ENCODE assay signal across 8 cellular contexts in the genomic region with DNA sequence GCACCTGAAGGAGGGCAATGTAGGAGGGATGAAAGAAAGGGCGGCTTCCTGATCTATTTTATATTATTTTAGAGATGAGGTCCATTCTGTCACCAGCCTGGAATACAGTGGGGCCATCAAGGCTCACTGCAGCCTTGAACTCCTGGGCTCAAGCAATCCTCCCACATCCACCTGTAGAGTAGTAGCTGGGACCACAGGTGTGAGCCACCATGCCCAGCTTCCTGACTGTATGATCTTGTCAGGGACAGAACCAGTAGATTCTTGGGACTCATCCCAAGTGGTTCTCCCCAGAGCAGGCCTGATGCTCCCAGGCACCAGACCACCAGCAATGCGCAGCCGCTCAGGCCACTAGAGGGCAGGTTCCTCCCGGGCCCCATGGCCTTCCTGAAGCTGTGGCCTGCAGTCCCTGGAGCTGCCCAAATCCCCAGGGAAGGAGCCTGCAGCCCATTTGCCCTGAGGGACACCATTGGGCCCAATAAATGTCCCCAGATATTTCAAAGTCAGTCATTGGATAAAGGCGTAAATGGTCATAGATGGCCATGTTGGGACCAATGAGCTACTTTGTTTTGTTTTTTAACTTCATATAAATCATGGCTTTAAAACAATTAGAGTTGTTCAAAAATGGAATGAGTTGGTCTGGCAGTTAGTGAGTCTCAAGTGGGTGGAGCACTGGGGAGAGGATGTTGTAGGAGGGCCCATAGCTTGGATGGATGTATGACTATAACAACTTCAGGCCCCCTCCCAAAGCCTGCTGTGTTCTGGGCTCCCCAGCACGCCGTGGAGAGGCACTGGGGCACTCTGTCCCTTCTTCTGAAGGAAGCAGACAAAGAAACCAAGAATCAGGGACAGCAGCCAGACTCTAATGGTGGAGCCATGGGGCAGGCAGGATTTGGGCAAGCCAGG. TPM values are rescaled to one million over a fixed set of nuclear protein-coding genes. Genes with fewer than 3 reads are reported as not detected.
A peak's percentile ranks its signal among the peaks of the same experiment; 100 is the strongest.
DNase-seq lines count a peak whose midpoint lies in the region; ATAC-seq, FAIRE-seq and TF ChIP-seq lines count a peak whose summit lies in the region.

No MANE protein-coding gene starts in this region.

- H3K36me3 Mint-ChIP-seq in CD8-positive, alpha-beta T cell = no peaks in the 10 kb centered on the region
- no peaks in the 10 kb centered on the region for H3K36me3 Mint-ChIP-seq in astrocyte (ENCODE audit: low read depth, unreplicated experiment)

- CTCF ChIA-PET in CD8-positive, alpha-beta T cell (lab: Charles Lee) = interaction anchor here (0.7 to 2.0 kb wide), 12 partner anchors 10 to 614 kb away, joined by 3 to 10 read pairs (median 4); no protein-coding TSS in a partner anchor

- no peaks in the 10 kb centered on the region for H3K27me3 Mint-ChIP-seq in CD8-positive, alpha-beta T cell (ENCODE audit: low read depth)
- H3K27me3 Mint-ChIP-seq in astrocyte (ENCODE audit: low read depth, unreplicated experiment) = peaks cover 22% of the 10 kb centered on the region

- no peaks in the 10 kb centered on the region for H3K36me3 ChIP-seq in CD8-positive, alpha-beta T cell (ENCODE audit: insufficient read depth, low read length)
- H3K36me3 ChIP-seq in HAP-1 (replicated peaks) = no peaks in the 10 kb centered on the region
- H3K36me3 ChIP-seq in OCI-LY3 (replicated peaks; ENCODE audit: low read depth, low read length) = no peaks in the 10 kb centered on the region
- H3K36me3 ChIP-seq in astrocyte (ENCODE audit: insufficient read depth, low read length) = no peaks in the 10 kb centered on the region

- no peak overlapping the region for H3K27ac Mint-ChIP-seq in CD8-positive, alpha-beta T cell
- H3K27ac Mint-ChIP-seq in astrocyte (ENCODE audit: unreplicated experiment) = no peak overlapping the region

- H3K9me3 ChIP-seq in CD8-positive, alpha-beta T cell (ENCODE audit: low read length) = no peaks in the 10 kb centered on the region
- H3K9me3 ChIP-seq in HAP-1 (no peaks in the 10 kb centered on the region), OCI-LY3 (ENCODE audit: insufficient read depth, low read length) (no peaks in the 10 kb centered on the region), astrocyte (ENCODE audit: insufficient read depth, low read depth, low read length) (no peaks in the 10 kb centered on the region)

- H3K4me2 ChIP-seq in OCI-LY3 (ENCODE audit: low read length) (no peak overlapping the region), astrocyte (ENCODE audit: low read length) (no peak overlapping the region)

- H3K4me1 ChIP-seq in CD8-positive, alpha-beta T cell (ENCODE audit: insufficient read depth, low read length) = no peaks in the 10 kb centered on the region
- peaks cover 3% of the 10 kb centered on the region; the same call in 1 of the 2 replicates for H3K4me1 ChIP-seq in HAP-1
- no peaks in the 10 kb centered on the region for H3K4me1 ChIP-seq in OCI-LY3 (ENCODE audit: low read length)
- H3K4me1 ChIP-seq in astrocyte (ENCODE audit: insufficient read depth, low read length) = peaks cover 10% of the 10 kb centered on the region

- in situ Hi-C loops in HAP-1 (cut with MboI; ENCODE audit: low sequenced_read_pairs) = no loop called here

- peak; percentile 18 for TF ChIP-seq CTCF in CD8-positive, alpha-beta T cell (IDR thresholded peaks at IDR 0.05)
- peak; percentile 65 for TF ChIP-seq CTCF in OCI-LY3 (IDR thresholded peaks at IDR 0.05; ENCODE audit: low read depth, low read length)
- peak; percentile 61 for TF ChIP-seq CTCF in astrocyte (IDR thresholded peaks at IDR 0.05; ENCODE audit: insufficient read depth, low read depth, low read length)

- H3K4me1 Mint-ChIP-seq in CD8-positive, alpha-beta T cell (ENCODE audit: low read depth) = no peaks in the 10 kb centered on the region
- H3K4me1 Mint-ChIP-seq in astrocyte (ENCODE audit: low read depth, unreplicated experiment) = peaks cover 30% of the 10 kb centered on the region

- ATAC-seq in CD8-positive, alpha-beta T cell = no peak
- ATAC-seq in GM18517 (IDR thresholded peaks at IDR 0.05; ENCODE audit: unreplicated experiment) (no peak), HG02970 (IDR thresholded peaks at IDR 0.05; ENCODE audit: low FRiP score, unreplicated experiment) (no peak)

- peak in 4 of 7 experiments; percentile 9 to 52 (median 20) for DNase-seq in CD8-positive, alpha-beta T cell
- DNase-seq in HAP-1 (ENCODE audit: low spot score in 2 of 2) = peak; percentile 8 to 72
- DNase-seq in astrocyte (ENCODE audit: low read depth) = peak; percentile 18
- peak; percentile 36 to 58 for DNase-seq in hippocampal formation (lab: John Stamatoyannopoulos, UW)
- DNase-seq in stimulated activated CD4-positive, alpha-beta T cell treated with anti-CD3 and anti-CD28 coated beads, Interleukin-4, amount 100 ng/mL, for 1 hour = peak; percentile 33

- H3K4me3 ChIP-seq in CD8-positive, alpha-beta T cell (ENCODE audit: low read depth, low read length) = no peak overlapping the region
- no peak overlapping the region for H3K4me3 ChIP-seq in HAP-1
- no peak overlapping the region for H3K4me3 ChIP-seq in OCI-LY3 (ENCODE audit: low read length)
- H3K4me3 ChIP-seq in astrocyte (ENCODE audit: insufficient read depth, low read depth, low read length) = no peak overlapping the region

- no peaks in the 10 kb centered on the region for H3K79me2 ChIP-seq in OCI-LY3 (ENCODE audit: low read length)
- H3K79me2 ChIP-seq in astrocyte (ENCODE audit: insufficient read depth, low read length) = no peaks in the 10 kb centered on the region

- H3K4me3 Mint-ChIP-seq in CD8-positive, alpha-beta T cell = no peak overlapping the region
- H3K4me3 Mint-ChIP-seq in astrocyte (ENCODE audit: unreplicated experiment) = no peak overlapping the region

- no peak for FAIRE-seq in astrocyte (lab: Jason Lieb, UNC)

- no peak overlapping the region for H3K9ac ChIP-seq in OCI-LY3 (ENCODE audit: low read length)
- H3K9ac ChIP-seq in astrocyte (ENCODE audit: low read length) = no peak overlapping the region

- H2AFZ ChIP-seq in OCI-LY3 (ENCODE audit: low read depth, low read length) (no peak overlapping the region), astrocyte (ENCODE audit: low read depth, low read length) (no peak overlapping the region)

- H4K20me1 ChIP-seq in OCI-LY3 (ENCODE audit: insufficient read depth, low read length) = no peaks in the 10 kb centered on the region
- H4K20me1 ChIP-seq in astrocyte (ENCODE audit: insufficient read depth, low read length) = no peaks in the 10 kb centered on the region

- H3K27me3 ChIP-seq in CD8-positive, alpha-beta T cell (ENCODE audit: insufficient read depth, low read length) = no peaks in the 10 kb centered on the region
- H3K27me3 ChIP-seq in HAP-1 (ENCODE audit: low read depth) = no peaks in the 10 kb centered on the region
- H3K27me3 ChIP-seq in OCI-LY3 (ENCODE audit: low read depth, low read length) = peaks cover 43% of the 10 kb centered on the region
- H3K27me3 ChIP-seq in astrocyte (ENCODE audit: insufficient read depth, low read length) = peaks cover 3% of the 10 kb centered on the region

- intact Hi-C loops in CD8-positive, alpha-beta T cell (cut with DNase I, micrococcal nuclease) = loop anchor here in 1 of 2 experiments (1.0 kb wide), 1 partner anchor 105 kb away; no protein-coding TSS in a partner anchor

- POLR2A ChIA-PET in CD8-positive, alpha-beta T cell (lab: Charles Lee) = no interaction called here

- no peaks in the 10 kb centered on the region for H3K9me3 Mint-ChIP-seq in CD8-positive, alpha-beta T cell
- no peaks in the 10 kb centered on the region for H3K9me3 Mint-ChIP-seq in astrocyte (ENCODE audit: unreplicated experiment)

- no peak overlapping the region for H3K27ac ChIP-seq in CD8-positive, alpha-beta T cell (ENCODE audit: low read depth, low read length)
- no peak overlapping the region for H3K27ac ChIP-seq in OCI-LY3 (ENCODE audit: low read length)
- H3K27ac ChIP-seq in astrocyte (ENCODE audit: low read depth, low read length) = no peak overlapping the region

RNA-seq across cellular contexts. Expression of gene GOLT1A, which starts 44.7 kb away (rescaled TPM):
- not detected for total RNA-seq in CD8-positive, alpha-beta T cell
- total RNA-seq in astrocyte = 0.50 and 0.65 TPM in 2 replicates
